ENCODE assay signal across 16 cellular contexts in the genomic region with DNA sequence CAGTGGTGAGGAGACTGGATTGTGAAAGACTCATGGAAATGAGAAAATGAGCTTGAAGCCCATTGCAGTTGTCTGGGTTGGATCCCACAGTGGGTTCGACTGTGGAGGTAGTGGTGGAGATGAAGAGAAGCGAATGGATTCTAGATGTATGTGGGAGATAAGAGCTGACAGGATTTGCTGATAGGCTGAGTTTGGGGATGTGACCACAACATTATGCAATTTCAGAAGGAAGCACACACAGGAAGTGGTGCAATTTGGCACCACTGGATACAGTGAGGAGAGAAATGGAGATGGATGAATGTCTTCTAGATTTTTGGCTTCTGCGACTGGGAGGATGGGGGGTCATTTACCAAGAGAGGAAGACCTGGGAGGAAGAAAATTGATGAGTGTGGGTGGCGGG.
"Had no signal": no experiment of that assay in that cellular context is flagged by ENCODE, and none has a peak within 500 bp of the region (broad histone marks: within the 10 kb centered on the region; RNA-seq: fewer than 3 reads in every experiment).

No MANE protein-coding gene starts in this region.

- H3K9me3 ChIP-seq: adrenal gland, tibial artery, uterus had no signal

- H3K27me3 ChIP-seq: adrenal gland, tibial artery, uterus had no signal

- H3K27ac ChIP-seq: skin epidermis, uterus, WERI-Rb-1 had no signal

- H3K36me3 ChIP-seq: adrenal gland, tibial artery, uterus, WERI-Rb-1 had no signal

- ATAC-seq: activated CD4-positive, alpha-beta T cell treated with anti-CD3 and anti-CD28 coated beads for 36 hours; esophagus mucosa had no signal

- DNase-seq: activated CD4-positive, alpha-beta memory T cell treated with anti-CD3 and anti-CD28 coated beads for 36 hours; activated CD4-positive, alpha-beta T cell treated with anti-CD3 and anti-CD28 coated beads for 36 hours; activated T-cell treated with anti-CD3 and anti-CD28 coated beads, Interleukin-2, amount 50 U/mL, for 24 hours; adrenal gland; hippocampal formation; left ventricle myocardium superior; nephron progenitor cell; occipital lobe; stimulated activated CD4-positive, alpha-beta T cell treated with anti-CD3 and anti-CD28 coated beads, Interleukin-15, amount 100 ng/mL, for 24 hours; stimulated activated CD4-positive, alpha-beta T cell treated with anti-CD3 and anti-CD28 coated beads, Interleukin-4, amount 100 ng/mL, for 1 hour; stimulated activated naive CD4-positive, alpha-beta T cell; tibial artery; uterus; WERI-Rb-1 had no signal

- H3K4me1 ChIP-seq: adrenal gland, uterus had no signal

- H3K4me3 ChIP-seq: adrenal gland, skin epidermis, tibial artery, uterus had no signal
